Comparison of ENCODE assay signal across 1 cellular context in the genomic region with DNA sequence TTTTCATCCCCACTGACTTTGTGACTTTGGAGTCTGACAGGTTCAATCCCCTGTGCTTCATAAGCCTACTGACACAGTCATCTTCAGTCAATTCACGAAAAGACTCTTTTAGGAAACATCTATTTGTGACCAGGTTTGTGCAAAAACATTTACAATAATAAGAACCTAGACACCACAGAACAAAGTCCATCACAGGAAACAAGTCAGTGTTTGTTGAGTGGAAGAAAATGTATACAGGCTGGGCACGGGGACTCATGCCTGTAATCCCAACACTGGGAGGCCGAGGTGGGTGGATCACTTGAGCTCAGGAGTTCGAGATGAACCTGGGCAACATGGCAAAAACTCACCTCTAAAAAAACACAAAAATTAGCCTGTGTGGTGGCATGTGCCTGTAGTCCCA.
TF ChIP-seq lines count a peak whose summit lies in the region.

No MANE protein-coding gene starts in this region.

TF ChIP-seq in HepG2, 621 proteins besides CTCF, POLR2A, EP300 and RAD21 (continued from another document and continues in another):
- TF ChIP-seq TAF1 (CRISPR knock-in tag; IDR thresholded peaks at IDR 0.05) (no peak), FOXM1 (CRISPR knock-in tag; IDR thresholded peaks at IDR 0.05) (no peak), ZNF781 (CRISPR knock-in tag; IDR thresholded peaks at IDR 0.05; ENCODE audit: borderline replicate concordance, not compliant biosample characterization) (no peak), NFIC (IDR thresholded peaks at IDR 0.05; ENCODE audit: low read length) (no peak), CHCHD3 (CRISPR knock-in tag; IDR thresholded peaks at IDR 0.05) (no peak), NR1H2 (CRISPR knock-in tag; IDR thresholded peaks at IDR 0.05; ENCODE audit: borderline replicate concordance, low read depth) (no peak), REXO4 (CRISPR knock-in tag; IDR thresholded peaks at IDR 0.05; ENCODE audit: borderline replicate concordance) (no peak), ERF (CRISPR knock-in tag; IDR thresholded peaks at IDR 0.05) (0 out of 2 replicates have a peak, but pooled peaks have one; percentile 45), YY1 (IDR thresholded peaks at IDR 0.05; ENCODE audit: insufficient read depth, insufficient replicate concordance, low read depth, low read length) (no peak), ZBTB7A (CRISPR knock-in tag; IDR thresholded peaks at IDR 0.05) (no peak), ZNF234 (CRISPR knock-in tag; conservative IDR thresholded peaks at IDR 0.05) (no peak), KDM2A (CRISPR knock-in tag; IDR thresholded peaks at IDR 0.05; ENCODE audit: borderline replicate concordance, low read depth) (no peak), ZNF34 (CRISPR knock-in tag; IDR thresholded peaks at IDR 0.05; ENCODE audit: borderline replicate concordance) (no peak), ARNTL (CRISPR knock-in tag; IDR thresholded peaks at IDR 0.05) (no peak), ZNF747 (CRISPR knock-in tag; IDR thresholded peaks at IDR 0.05; ENCODE audit: borderline replicate concordance) (no peak), ZNF552 (CRISPR knock-in tag; IDR thresholded peaks at IDR 0.05; ENCODE audit: borderline replicate concordance) (no peak), SMARCC2 (IDR thresholded peaks at IDR 0.05) (no peak), FOSL2 (CRISPR knock-in tag; IDR thresholded peaks at IDR 0.05) (peak; percentile 35; the same call in 1 of the 2 replicates), ZFP41 (CRISPR knock-in tag; IDR thresholded peaks at IDR 0.05; ENCODE audit: borderline replicate concordance) (no peak), NFE2L2 (IDR thresholded peaks at IDR 0.05; ENCODE audit: low read length) (no peak), NCOA1 (CRISPR knock-in tag; IDR thresholded peaks at IDR 0.05) (no peak), BRCA1 (CRISPR knock-in tag; IDR thresholded peaks at IDR 0.05) (no peak), THYN1 (CRISPR knock-in tag; IDR thresholded peaks at IDR 0.05; ENCODE audit: borderline replicate concordance, low read depth) (no peak), ATM (IDR thresholded peaks at IDR 0.05; ENCODE audit: borderline replicate concordance) (no peak), SKI (IDR thresholded peaks at IDR 0.05; ENCODE audit: partially characterized antibody) (no peak), MBD4 (IDR thresholded peaks at IDR 0.05; ENCODE audit: borderline replicate concordance, low read length) (no peak; the same call in 1 of the 2 replicates), ZNF343 (CRISPR knock-in tag; IDR thresholded peaks at IDR 0.05) (no peak), ZNF367 (CRISPR knock-in tag; IDR thresholded peaks at IDR 0.05; ENCODE audit: borderline replicate concordance) (no peak), ASH2L (IDR thresholded peaks at IDR 0.05; ENCODE audit: insufficient read length, low read depth, low read length) (peak; percentile 67), PHF5A (CRISPR knock-in tag; IDR thresholded peaks at IDR 0.05; ENCODE audit: low read depth, unreplicated experiment) (peak; percentile 31), SETDB1 (CRISPR knock-in tag; IDR thresholded peaks at IDR 0.05; ENCODE audit: borderline replicate concordance) (no peak), KDM3A (CRISPR knock-in tag; IDR thresholded peaks at IDR 0.05; ENCODE audit: low read depth) (no peak), ZNF557 (CRISPR knock-in tag; IDR thresholded peaks at IDR 0.05) (no peak), CREM (IDR thresholded peaks at IDR 0.05) (peak; percentile 16; the same call in 1 of the 2 replicates), CREM (CRISPR knock-in tag; IDR thresholded peaks at IDR 0.05) (no peak), CAMTA2 (CRISPR knock-in tag; IDR thresholded peaks at IDR 0.05; ENCODE audit: borderline replicate concordance) (no peak), SRSF4 (IDR thresholded peaks at IDR 0.05; ENCODE audit: low read depth, low read length, poor library complexity, severe bottlenecking) (no peak), GATAD1 (CRISPR knock-in tag; IDR thresholded peaks at IDR 0.05) (no peak), TBX3 (IDR thresholded peaks at IDR 0.05; ENCODE audit: borderline replicate concordance) (no peak), ZNF615 (CRISPR knock-in tag; IDR thresholded peaks at IDR 0.05; ENCODE audit: borderline replicate concordance) (no peak), TOE1 (CRISPR knock-in tag; IDR thresholded peaks at IDR 0.05) (no peak), SATB2 (CRISPR knock-in tag; IDR thresholded peaks at IDR 0.05) (no peak), CHD2 (IDR thresholded peaks at IDR 0.05; ENCODE audit: low read depth, low read length) (no peak), ZNF652 (CRISPR knock-in tag; IDR thresholded peaks at IDR 0.05; ENCODE audit: borderline replicate concordance, low read depth) (peak; percentile 22; the same call in 1 of the 2 replicates)
- TF ChIP-seq, protein P1, sequence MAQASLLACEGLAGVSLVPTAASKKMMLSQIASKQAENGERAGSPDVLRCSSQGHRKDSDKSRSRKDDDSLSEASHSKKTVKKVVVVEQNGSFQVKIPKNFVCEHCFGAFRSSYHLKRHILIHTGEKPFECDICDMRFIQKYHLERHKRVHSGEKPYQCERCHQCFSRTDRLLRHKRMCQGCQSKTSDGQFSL (CRISPR knock-in tag; IDR thresholded peaks at IDR 0.05): no peak
- TF ChIP-seq, protein P2, sequence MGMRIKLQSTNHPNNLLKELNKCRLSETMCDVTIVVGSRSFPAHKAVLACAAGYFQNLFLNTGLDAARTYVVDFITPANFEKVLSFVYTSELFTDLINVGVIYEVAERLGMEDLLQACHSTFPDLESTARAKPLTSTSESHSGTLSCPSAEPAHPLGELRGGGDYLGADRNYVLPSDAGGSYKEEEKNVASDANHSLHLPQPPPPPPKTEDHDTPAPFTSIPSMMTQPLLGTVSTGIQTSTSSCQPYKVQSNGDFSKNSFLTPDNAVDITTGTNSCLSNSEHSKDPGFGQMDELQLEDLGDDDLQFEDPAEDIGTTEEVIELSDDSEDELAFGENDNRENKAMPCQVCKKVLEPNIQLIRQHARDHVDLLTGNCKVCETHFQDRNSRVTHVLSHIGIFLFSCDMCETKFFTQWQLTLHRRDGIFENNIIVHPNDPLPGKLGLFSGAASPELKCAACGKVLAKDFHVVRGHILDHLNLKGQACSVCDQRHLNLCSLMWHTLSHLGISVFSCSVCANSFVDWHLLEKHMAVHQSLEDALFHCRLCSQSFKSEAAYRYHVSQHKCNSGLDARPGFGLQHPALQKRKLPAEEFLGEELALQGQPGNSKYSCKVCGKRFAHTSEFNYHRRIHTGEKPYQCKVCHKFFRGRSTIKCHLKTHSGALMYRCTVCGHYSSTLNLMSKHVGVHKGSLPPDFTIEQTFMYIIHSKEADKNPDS (CRISPR knock-in tag; IDR thresholded peaks at IDR 0.05): no peak
- TF ChIP-seq, protein P3, sequence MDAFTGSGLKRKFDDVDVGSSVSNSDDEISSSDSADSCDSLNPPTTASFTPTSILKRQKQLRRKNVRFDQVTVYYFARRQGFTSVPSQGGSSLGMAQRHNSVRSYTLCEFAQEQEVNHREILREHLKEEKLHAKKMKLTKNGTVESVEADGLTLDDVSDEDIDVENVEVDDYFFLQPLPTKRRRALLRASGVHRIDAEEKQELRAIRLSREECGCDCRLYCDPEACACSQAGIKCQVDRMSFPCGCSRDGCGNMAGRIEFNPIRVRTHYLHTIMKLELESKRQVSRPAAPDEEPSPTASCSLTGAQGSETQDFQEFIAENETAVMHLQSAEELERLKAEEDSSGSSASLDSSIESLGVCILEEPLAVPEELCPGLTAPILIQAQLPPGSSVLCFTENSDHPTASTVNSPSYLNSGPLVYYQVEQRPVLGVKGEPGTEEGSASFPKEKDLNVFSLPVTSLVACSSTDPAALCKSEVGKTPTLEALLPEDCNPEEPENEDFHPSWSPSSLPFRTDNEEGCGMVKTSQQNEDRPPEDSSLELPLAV (CRISPR knock-in tag; conservative IDR thresholded peaks at IDR 0.05; ENCODE audit: low read depth): no peak
- TF ChIP-seq, protein P4, sequence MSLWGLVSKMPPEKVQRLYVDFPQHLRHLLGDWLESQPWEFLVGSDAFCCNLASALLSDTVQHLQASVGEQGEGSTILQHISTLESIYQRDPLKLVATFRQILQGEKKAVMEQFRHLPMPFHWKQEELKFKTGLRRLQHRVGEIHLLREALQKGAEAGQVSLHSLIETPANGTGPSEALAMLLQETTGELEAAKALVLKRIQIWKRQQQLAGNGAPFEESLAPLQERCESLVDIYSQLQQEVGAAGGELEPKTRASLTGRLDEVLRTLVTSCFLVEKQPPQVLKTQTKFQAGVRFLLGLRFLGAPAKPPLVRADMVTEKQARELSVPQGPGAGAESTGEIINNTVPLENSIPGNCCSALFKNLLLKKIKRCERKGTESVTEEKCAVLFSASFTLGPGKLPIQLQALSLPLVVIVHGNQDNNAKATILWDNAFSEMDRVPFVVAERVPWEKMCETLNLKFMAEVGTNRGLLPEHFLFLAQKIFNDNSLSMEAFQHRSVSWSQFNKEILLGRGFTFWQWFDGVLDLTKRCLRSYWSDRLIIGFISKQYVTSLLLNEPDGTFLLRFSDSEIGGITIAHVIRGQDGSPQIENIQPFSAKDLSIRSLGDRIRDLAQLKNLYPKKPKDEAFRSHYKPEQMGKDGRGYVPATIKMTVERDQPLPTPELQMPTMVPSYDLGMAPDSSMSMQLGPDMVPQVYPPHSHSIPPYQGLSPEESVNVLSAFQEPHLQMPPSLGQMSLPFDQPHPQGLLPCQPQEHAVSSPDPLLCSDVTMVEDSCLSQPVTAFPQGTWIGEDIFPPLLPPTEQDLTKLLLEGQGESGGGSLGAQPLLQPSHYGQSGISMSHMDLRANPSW (CRISPR knock-in tag; IDR thresholded peaks at IDR 0.05; ENCODE audit: borderline replicate concordance): no peak
- TF ChIP-seq, protein P5, sequence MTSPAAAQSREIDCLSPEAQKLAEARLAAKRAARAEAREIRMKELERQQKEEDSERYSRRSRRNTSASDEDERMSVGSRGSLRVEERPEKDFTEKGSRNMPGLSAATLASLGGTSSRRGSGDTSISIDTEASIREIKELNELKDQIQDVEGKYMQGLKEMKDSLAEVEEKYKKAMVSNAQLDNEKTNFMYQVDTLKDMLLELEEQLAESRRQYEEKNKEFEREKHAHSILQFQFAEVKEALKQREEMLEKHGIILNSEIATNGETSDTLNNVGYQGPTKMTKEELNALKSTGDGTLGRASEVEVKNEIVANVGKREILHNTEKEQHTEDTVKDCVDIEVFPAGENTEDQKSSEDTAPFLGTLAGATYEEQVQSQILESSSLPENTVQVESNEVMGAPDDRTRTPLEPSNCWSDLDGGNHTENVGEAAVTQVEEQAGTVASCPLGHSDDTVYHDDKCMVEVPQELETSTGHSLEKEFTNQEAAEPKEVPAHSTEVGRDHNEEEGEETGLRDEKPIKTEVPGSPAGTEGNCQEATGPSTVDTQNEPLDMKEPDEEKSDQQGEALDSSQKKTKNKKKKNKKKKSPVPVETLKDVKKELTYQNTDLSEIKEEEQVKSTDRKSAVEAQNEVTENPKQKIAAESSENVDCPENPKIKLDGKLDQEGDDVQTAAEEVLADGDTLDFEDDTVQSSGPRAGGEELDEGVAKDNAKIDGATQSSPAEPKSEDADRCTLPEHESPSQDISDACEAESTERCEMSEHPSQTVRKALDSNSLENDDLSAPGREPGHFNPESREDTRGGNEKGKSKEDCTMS (CRISPR knock-in tag; conservative IDR thresholded peaks at IDR 0.05): no peak
- TF ChIP-seq, protein P6, sequence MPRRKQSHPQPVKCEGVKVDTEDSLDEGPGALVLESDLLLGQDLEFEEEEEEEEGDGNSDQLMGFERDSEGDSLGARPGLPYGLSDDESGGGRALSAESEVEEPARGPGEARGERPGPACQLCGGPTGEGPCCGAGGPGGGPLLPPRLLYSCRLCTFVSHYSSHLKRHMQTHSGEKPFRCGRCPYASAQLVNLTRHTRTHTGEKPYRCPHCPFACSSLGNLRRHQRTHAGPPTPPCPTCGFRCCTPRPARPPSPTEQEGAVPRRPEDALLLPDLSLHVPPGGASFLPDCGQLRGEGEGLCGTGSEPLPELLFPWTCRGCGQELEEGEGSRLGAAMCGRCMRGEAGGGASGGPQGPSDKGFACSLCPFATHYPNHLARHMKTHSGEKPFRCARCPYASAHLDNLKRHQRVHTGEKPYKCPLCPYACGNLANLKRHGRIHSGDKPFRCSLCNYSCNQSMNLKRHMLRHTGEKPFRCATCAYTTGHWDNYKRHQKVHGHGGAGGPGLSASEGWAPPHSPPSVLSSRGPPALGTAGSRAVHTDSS (CRISPR knock-in tag; conservative IDR thresholded peaks at IDR 0.05): no peak
- TF ChIP-seq, protein P7, sequence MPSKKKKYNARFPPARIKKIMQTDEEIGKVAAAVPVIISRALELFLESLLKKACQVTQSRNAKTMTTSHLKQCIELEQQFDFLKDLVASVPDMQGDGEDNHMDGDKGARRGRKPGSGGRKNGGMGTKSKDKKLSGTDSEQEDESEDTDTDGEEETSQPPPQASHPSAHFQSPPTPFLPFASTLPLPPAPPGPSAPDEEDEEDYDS (CRISPR knock-in tag; IDR thresholded peaks at IDR 0.05): no peak
- TF ChIP-seq, protein P8, sequence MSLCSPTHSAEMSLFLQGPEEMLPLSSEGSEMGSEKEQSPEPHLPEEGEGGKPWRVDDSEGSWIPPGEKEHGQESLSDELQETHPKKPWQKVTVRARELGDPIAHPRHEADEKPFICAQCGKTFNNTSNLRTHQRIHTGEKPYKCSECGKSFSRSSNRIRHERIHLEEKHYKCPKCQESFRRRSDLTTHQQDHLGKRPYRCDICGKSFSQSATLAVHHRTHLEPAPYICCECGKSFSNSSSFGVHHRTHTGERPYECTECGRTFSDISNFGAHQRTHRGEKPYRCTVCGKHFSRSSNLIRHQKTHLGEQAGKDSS (CRISPR knock-in tag; IDR thresholded peaks at IDR 0.05; ENCODE audit: borderline replicate concordance, low read depth): no peak
- TF ChIP-seq, protein P9, sequence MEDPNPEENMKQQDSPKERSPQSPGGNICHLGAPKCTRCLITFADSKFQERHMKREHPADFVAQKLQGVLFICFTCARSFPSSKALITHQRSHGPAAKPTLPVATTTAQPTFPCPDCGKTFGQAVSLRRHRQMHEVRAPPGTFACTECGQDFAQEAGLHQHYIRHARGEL (CRISPR knock-in tag; IDR thresholded peaks at IDR 0.05): no peak
- TF ChIP-seq, protein P10, sequence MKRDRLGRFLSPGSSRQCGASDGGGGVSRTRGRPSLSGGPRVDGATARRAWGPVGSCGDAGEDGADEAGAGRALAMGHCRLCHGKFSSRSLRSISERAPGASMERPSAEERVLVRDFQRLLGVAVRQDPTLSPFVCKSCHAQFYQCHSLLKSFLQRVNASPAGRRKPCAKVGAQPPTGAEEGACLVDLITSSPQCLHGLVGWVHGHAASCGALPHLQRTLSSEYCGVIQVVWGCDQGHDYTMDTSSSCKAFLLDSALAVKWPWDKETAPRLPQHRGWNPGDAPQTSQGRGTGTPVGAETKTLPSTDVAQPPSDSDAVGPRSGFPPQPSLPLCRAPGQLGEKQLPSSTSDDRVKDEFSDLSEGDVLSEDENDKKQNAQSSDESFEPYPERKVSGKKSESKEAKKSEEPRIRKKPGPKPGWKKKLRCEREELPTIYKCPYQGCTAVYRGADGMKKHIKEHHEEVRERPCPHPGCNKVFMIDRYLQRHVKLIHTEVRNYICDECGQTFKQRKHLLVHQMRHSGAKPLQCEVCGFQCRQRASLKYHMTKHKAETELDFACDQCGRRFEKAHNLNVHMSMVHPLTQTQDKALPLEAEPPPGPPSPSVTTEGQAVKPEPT (CRISPR knock-in tag; IDR thresholded peaks at IDR 0.05; ENCODE audit: low read depth): no peak
